8 cellular contexts compared by ENCODE assay signal in genomic region chr1:225746361-225747179, GRCh38. TPM values are rescaled to one million over a fixed set of nuclear protein-coding genes. Genes with fewer than 3 reads are reported as not detected.
A peak's percentile ranks its signal among the peaks of the same experiment; 100 is the strongest.
DNase-seq lines count a peak whose midpoint lies in the region; ATAC-seq and TF ChIP-seq lines count a peak whose summit lies in the region.

No MANE protein-coding gene starts in this region.

- peak overlapping the region; percentile 35 for H3K56ac ChIP-seq in mesendoderm (ENCODE audit: low read length)

- peak overlapping the region; percentile 48 for H3K4ac ChIP-seq in mesendoderm (ENCODE audit: low read depth, low read length)

- peak; percentile 63 for TF ChIP-seq CTCF in endodermal cell (conservative IDR thresholded peaks at IDR 0.05)

- H3K4me1 ChIP-seq in endodermal cell (ENCODE audit: control insufficient read depth, insufficient read depth, low read length), result peaks cover 14% of the 10 kb centered on the region
- H3K4me1 ChIP-seq in mesendoderm (ENCODE audit: control insufficient read depth, low read depth, low read length), result peaks cover 3% of the 10 kb centered on the region
- H3K4me1 ChIP-seq in urinary bladder (ENCODE audit: insufficient read depth), result no peaks in the 10 kb centered on the region

- H3K36me3 ChIP-seq in endodermal cell (ENCODE audit: control insufficient read depth, insufficient read depth, low read length) (no peaks in the 10 kb centered on the region), mesendoderm (ENCODE audit: control insufficient read depth, insufficient read depth, low read length) (no peaks in the 10 kb centered on the region), urinary bladder (ENCODE audit: insufficient read depth) (no peaks in the 10 kb centered on the region)

- peak overlapping the region; percentile 26 for H3K4me2 ChIP-seq in mesendoderm (ENCODE audit: low read length)

- H2BK5ac ChIP-seq in mesendoderm (ENCODE audit: low read length), result no peak overlapping the region

- no peaks in the 10 kb centered on the region for H3K9me3 ChIP-seq in endodermal cell (ENCODE audit: control insufficient read depth, low read length)

- no peaks in the 10 kb centered on the region for H3K36me3 Mint-ChIP-seq in endodermal cell (ENCODE audit: low read depth)
- no peaks in the 10 kb centered on the region for H3K36me3 Mint-ChIP-seq in activated T-helper 17 cell treated with anti-CD3 and anti-CD28 coated beads, Interleukin-2, amount 50 U/mL, for 72 hours (ENCODE audit: low read depth)

- H3K4me1 Mint-ChIP-seq in endodermal cell, result peaks cover 33% of the 10 kb centered on the region
- no peaks in the 10 kb centered on the region for H3K4me1 Mint-ChIP-seq in activated T-helper 17 cell treated with anti-CD3 and anti-CD28 coated beads, Interleukin-2, amount 50 U/mL, for 72 hours

- peaks cover 2% of the 10 kb centered on the region for H3K27me3 Mint-ChIP-seq in endodermal cell (ENCODE audit: insufficient read depth)
- H3K27me3 Mint-ChIP-seq in activated T-helper 17 cell treated with anti-CD3 and anti-CD28 coated beads, Interleukin-2, amount 50 U/mL, for 72 hours, result no peaks in the 10 kb centered on the region

- no peak overlapping the region for H2BK120ac ChIP-seq in mesendoderm (ENCODE audit: low read depth, low read length)

- peak overlapping the region; percentile 78 for H3K27ac Mint-ChIP-seq in endodermal cell
- H3K27ac Mint-ChIP-seq in activated T-helper 17 cell treated with anti-CD3 and anti-CD28 coated beads, Interleukin-2, amount 50 U/mL, for 72 hours, result no peak overlapping the region

- H3K9me3 Mint-ChIP-seq in endodermal cell, result no peaks in the 10 kb centered on the region
- H3K9me3 Mint-ChIP-seq in activated T-helper 17 cell treated with anti-CD3 and anti-CD28 coated beads, Interleukin-2, amount 50 U/mL, for 72 hours, result no peaks in the 10 kb centered on the region

- peak overlapping the region; percentile 14 for H3K4me3 Mint-ChIP-seq in endodermal cell
- no peak overlapping the region for H3K4me3 Mint-ChIP-seq in activated T-helper 17 cell treated with anti-CD3 and anti-CD28 coated beads, Interleukin-2, amount 50 U/mL, for 72 hours

- no peak overlapping the region for H4K8ac ChIP-seq in mesendoderm (ENCODE audit: low read depth, low read length)

- no peak overlapping the region for H4K5ac ChIP-seq in mesendoderm (ENCODE audit: low read length)

- 21 to 28% methylated on average over 5 to 18 of the region's 18 CpGs for WGBS in endodermal cell (ENCODE audit: insufficient coverage in 1 of 2, insufficient read length in 1 of 2), 2 experiments
- WGBS in mesendoderm (ENCODE audit: extremely low coverage, insufficient coverage, low lambda C conversion rate), result no CpG with 5 or more reads among the region's 18 CpGs
- 25% methylated on average over 18 of the region's 18 CpGs for WGBS in urinary bladder

- no peak overlapping the region for H2AK5ac ChIP-seq in mesendoderm (ENCODE audit: low read length)

- H3K4me3 ChIP-seq in endodermal cell (ENCODE audit: low read length) (no peak overlapping the region), mesendoderm (ENCODE audit: low read length) (no peak overlapping the region), urinary bladder (ENCODE audit: low read depth, low read length) (peak overlapping the region; percentile 37)

- no peak overlapping the region for H3K23ac ChIP-seq in mesendoderm (ENCODE audit: low read length)

- H3K79me1 ChIP-seq in mesendoderm (ENCODE audit: low read length), result no peaks in the 10 kb centered on the region

- peak; percentile 75 for ATAC-seq in GM19395 (IDR thresholded peaks at IDR 0.05; ENCODE audit: unreplicated experiment)
- ATAC-seq in HG02571 (IDR thresholded peaks at IDR 0.05; ENCODE audit: unreplicated experiment), result no peak
- no peak for ATAC-seq in activated T-helper 17 cell treated with anti-CD3 and anti-CD28 coated beads, Interleukin-2, amount 50 U/mL, for 72 hours (replicated peaks)

- H2BK15ac ChIP-seq in mesendoderm (replicated peaks; ENCODE audit: low read depth), result peak overlapping the region; percentile 5

- peak overlapping the region; percentile 32 for H3K18ac ChIP-seq in mesendoderm (ENCODE audit: low read length)

- no peaks in the 10 kb centered on the region for H3K27me3 ChIP-seq in endodermal cell (ENCODE audit: control insufficient read depth, insufficient read depth, low read length, poor library complexity, severe bottlenecking)
- no peaks in the 10 kb centered on the region for H3K27me3 ChIP-seq in mesendoderm (ENCODE audit: insufficient read depth, low read length, poor library complexity)

- H3K79me2 ChIP-seq in mesendoderm (ENCODE audit: control insufficient read depth, insufficient read depth, low read length), result no peaks in the 10 kb centered on the region

- peak overlapping the region; percentile 5 for H3K9ac ChIP-seq in endodermal cell (ENCODE audit: extremely low read depth, low read length, poor library complexity, severe bottlenecking)
- no peak overlapping the region for H3K9ac ChIP-seq in mesendoderm (ENCODE audit: low read length)

- peak; percentile 97 for DNase-seq in NCI-H446 treated with DMSO at 0.1 percent for 48 hours (lab: John Stamatoyannopoulos, UW)
- peak; percentile 98 for DNase-seq in endodermal cell
- DNase-seq in mesendoderm, result peak; percentile 97
- DNase-seq in activated naive CD4-positive, alpha-beta T cell treated with Interleukin-2 at 50 U/mL for 16 hours, result no peak

- H3K27ac ChIP-seq in endodermal cell (ENCODE audit: low read depth, low read length) (no peak overlapping the region), mesendoderm (ENCODE audit: low read depth, low read length) (peak overlapping the region; percentile 33), urinary bladder (ENCODE audit: low read depth) (peak overlapping the region; percentile 91)

RNA-seq across cellular contexts. Expression of gene SRP9, which starts 31.1 kb away (rescaled TPM):
- total RNA-seq in endodermal cell (100 to 1,000 TPM; 286 to 319 TPM), urinary bladder (389 TPM)
- polyA plus RNA-seq in endodermal cell (2013, experiment 1 of 2), result 488 TPM
- polyA plus RNA-seq in endodermal cell (2013, experiment 2 of 2), result 479 TPM
- polyA plus RNA-seq in mesendoderm (2013, experiment 1 of 2), result 397 TPM
- polyA plus RNA-seq in mesendoderm (2013, experiment 2 of 2), result 387 TPM
- polyA plus RNA-seq in urinary bladder, result 236 TPM
- 100 to 1,000 TPM; 209 to 281 TPM for total RNA-seq in activated T-helper 17 cell treated with anti-CD3 and anti-CD28 coated beads, Interleukin-2, amount 50 U/mL, for 72 hours
